Comparison of ENCODE assay signal across 8 cellular contexts in the genomic region with DNA sequence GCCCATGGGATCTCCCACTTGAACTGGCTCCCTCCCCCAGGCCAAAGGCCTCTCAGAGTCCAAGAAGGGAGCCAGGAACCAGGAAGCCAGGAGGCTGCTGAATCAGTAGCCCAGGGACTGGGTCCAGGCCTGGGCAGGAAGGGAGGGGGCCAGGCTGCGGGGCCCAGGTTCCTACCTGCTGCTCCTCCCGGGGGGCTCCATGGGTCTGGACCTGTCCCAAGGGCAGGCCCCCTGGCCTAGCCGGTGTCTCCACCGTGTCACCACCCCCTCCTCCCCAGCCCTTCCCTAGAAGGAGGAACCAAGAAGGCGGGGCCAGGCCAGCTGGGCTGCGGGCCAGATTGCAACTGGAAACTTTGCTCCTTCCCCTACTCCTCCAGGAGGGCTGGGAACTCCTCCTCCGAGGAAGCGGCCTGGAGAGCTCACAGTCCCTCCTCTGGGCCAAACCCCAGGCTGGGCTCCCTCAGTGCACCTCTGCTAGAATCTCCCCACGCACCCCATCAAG. TPM values are rescaled to one million over a fixed set of nuclear protein-coding genes. Genes with fewer than 3 reads are reported as not detected.
A peak's percentile ranks its signal among the peaks of the same experiment; 100 is the strongest.
DNase-seq lines count a peak whose midpoint lies in the region; ATAC-seq and TF ChIP-seq lines count a peak whose summit lies in the region.

A gene (minus strand): TSS at position 264 of the 502 bp plus-strand sequence.

- no peak for TF ChIP-seq EP300 in suprapubic skin (IDR thresholded peaks at IDR 0.05)

- no peaks in the 10 kb centered on the region for H3K27me3 ChIP-seq in colonic mucosa
- no peaks in the 10 kb centered on the region for H3K27me3 ChIP-seq in suprapubic skin

- peak within 1 kb of the TSS; percentile 43 for H3K4me3 ChIP-seq in colonic mucosa
- peak within 1 kb of the TSS; percentile 44 for H3K4me3 ChIP-seq in suprapubic skin

- ATAC-seq in HG02981 (IDR thresholded peaks at IDR 0.05; ENCODE audit: unreplicated experiment): no peak

- intact Hi-C loops in colonic mucosa (cut with DNase I): no loop called here

- no peaks in the 10 kb centered on the region for H3K9me3 ChIP-seq in colonic mucosa
- H3K9me3 ChIP-seq in suprapubic skin: no peaks in the 10 kb centered on the region

- H3K9ac ChIP-seq in colonic mucosa (ENCODE audit: low read depth in 2 of 2, low read length in 2 of 2): peak within 1 kb of the TSS; percentile 69 to 74

- TF ChIP-seq CTCF in colonic mucosa (IDR thresholded peaks at IDR 0.05): no peak
- TF ChIP-seq CTCF in suprapubic skin (IDR thresholded peaks at IDR 0.05): no peak

- H3K4me1 ChIP-seq in colonic mucosa (peaks cover 7% of the 10 kb centered on the region), suprapubic skin (peaks cover 24% of the 10 kb centered on the region)

- H3K27ac ChIP-seq in colonic mucosa (peak within 1 kb of the TSS; percentile 73), suprapubic skin (peak within 1 kb of the TSS; percentile 76)

- TF ChIP-seq POLR2A in suprapubic skin (IDR thresholded peaks at IDR 0.05): no peak

- DNase-seq in ELF-1 (ENCODE audit: low read depth, low spot score) (peak; percentile 85), NCI-H510A (lab: John Stamatoyannopoulos, UW) (peak; percentile 13), colonic mucosa (peak; percentile 94), left kidney (ENCODE audit: low read depth, low spot score) (peak; percentile 87), suprapubic skin (ENCODE audit: low spot score in 2 of 2) (peak; percentile 85 to 92), T-helper 1 cell (no peak)
- no peak for DNase-seq in central memory CD4-positive, alpha-beta T cell

- no CpG with 5 or more reads among the region's 9 CpGs for WGBS in suprapubic skin

- no peaks in the 10 kb centered on the region for H3K36me3 ChIP-seq in colonic mucosa
- H3K36me3 ChIP-seq in suprapubic skin: no peaks in the 10 kb centered on the region

RNA-seq across cellular contexts. Expression of the gene that starts here (rescaled TPM):
- total RNA-seq in colonic mucosa: 10 to 100 TPM; 23.1 to 26.1 TPM
- 10 to 100 TPM; 24.4 to 42.1 (median 28.9) TPM for total RNA-seq in suprapubic skin

Comparison
In these comparisons a context has a peak if more than half of its experiments do, and no peak if none do; other contexts are left out.
1. DNase-seq: peak in ELF-1 (single experiment), NCI-H510A (single experiment), colonic mucosa (single experiment), left kidney (single experiment) and suprapubic skin (2 of 2); none in T-helper 1 cell (0 of 5) and central memory CD4-positive, alpha-beta T cell (single experiment).